ENCODE assay signal across 1 cellular context in the genomic region with DNA sequence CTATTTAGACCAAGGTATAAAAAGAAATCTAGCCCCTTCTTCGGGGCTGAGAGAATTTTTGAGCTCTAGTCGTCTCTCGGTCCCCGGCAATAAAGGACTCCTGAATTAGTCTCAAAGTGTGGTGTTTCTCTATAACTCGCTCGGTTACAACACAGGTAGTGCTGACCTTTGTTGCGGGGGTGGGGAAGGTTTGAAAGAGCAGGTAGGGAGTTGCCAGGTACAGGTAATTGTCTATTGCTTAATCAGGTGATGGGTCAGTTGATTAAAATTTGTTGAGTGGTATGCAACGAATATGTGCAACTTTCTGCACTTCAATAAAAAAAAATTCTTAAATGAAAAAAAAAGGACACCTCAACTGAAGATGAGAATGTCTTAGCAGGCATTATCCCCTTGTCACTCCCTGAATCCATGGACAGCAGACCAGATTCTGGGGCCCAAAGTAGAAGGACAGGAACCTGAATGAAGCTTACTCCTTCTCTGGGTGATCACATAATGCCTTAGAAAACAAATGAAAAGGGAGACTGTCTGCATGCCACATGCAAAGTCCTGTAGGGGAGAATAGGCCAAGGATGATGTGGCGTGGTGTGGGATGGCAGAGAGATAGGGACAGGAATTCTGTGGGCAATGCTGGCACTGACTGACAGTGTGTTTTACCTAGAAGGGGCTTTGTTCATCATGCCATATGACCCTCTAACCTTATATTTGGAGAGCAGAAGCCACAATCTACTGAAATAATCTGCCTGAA.
TF ChIP-seq lines count a peak whose summit lies in the region.

No MANE protein-coding gene starts in this region.

TF ChIP-seq in liver, 16 proteins besides CTCF, POLR2A, EP300 and RAD21:
- TF ChIP-seq, protein P1, sequence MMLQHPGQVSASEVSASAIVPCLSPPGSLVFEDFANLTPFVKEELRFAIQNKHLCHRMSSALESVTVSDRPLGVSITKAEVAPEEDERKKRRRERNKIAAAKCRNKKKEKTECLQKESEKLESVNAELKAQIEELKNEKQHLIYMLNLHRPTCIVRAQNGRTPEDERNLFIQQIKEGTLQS (IDR thresholded peaks at IDR 0.05): no peak
- peak in 1 of 2 donors; percentile 16 for TF ChIP-seq RXRA (IDR thresholded peaks at IDR 0.05)
- TF ChIP-seq FOXA1 (IDR thresholded peaks at IDR 0.05): no peak
- peak; percentile 43 to 55 for TF ChIP-seq HNF4A (conservative IDR thresholded peaks at IDR 0.05)
